In the genomic region with DNA sequence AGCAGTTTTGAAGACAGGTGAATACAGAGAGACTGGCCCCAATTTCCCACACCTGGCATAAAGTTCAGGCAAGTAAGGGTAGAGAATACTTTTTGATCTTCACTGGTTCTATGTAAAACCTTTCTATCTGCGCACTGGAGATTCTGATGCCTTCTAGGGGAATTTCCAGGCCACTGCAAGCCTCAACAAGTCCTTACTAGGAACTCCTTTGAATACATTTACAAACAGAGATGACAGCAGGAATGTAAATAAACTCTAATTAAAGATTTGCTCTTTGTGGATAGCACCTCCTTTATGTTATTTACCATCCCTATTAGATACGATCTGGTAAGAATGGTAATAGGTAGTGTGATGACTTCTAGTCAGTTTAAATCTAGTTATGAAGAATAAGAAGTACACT, we compare ENCODE assay signal across 1 cellular context.
TF ChIP-seq lines count a peak whose summit lies in the region.

No MANE protein-coding gene starts in this region.

TF ChIP-seq in GM12878, 131 proteins besides CTCF, POLR2A, EP300 and RAD21 (continued from another document):
- TF ChIP-seq, protein P1, sequence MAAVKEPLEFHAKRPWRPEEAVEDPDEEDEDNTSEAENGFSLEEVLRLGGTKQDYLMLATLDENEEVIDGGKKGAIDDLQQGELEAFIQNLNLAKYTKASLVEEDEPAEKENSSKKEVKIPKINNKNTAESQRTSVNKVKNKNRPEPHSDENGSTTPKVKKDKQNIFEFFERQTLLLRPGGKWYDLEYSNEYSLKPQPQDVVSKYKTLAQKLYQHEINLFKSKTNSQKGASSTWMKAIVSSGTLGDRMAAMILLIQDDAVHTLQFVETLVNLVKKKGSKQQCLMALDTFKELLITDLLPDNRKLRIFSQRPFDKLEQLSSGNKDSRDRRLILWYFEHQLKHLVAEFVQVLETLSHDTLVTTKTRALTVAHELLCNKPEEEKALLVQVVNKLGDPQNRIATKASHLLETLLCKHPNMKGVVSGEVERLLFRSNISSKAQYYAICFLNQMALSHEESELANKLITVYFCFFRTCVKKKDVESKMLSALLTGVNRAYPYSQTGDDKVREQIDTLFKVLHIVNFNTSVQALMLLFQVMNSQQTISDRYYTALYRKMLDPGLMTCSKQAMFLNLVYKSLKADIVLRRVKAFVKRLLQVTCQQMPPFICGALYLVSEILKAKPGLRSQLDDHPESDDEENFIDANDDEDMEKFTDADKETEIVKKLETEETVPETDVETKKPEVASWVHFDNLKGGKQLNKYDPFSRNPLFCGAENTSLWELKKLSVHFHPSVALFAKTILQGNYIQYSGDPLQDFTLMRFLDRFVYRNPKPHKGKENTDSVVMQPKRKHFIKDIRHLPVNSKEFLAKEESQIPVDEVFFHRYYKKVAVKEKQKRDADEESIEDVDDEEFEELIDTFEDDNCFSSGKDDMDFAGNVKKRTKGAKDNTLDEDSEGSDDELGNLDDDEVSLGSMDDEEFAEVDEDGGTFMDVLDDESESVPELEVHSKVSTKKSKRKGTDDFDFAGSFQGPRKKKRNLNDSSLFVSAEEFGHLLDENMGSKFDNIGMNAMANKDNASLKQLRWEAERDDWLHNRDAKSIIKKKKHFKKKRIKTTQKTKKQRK (IDR thresholded peaks at IDR 0.05; ENCODE audit: low read depth, low read length): no peak
- TF ChIP-seq YBX1 (IDR thresholded peaks at IDR 0.05): no peak
TF ChIP-seq in GM12878: peak in this region for 0.
